In the genomic region with DNA sequence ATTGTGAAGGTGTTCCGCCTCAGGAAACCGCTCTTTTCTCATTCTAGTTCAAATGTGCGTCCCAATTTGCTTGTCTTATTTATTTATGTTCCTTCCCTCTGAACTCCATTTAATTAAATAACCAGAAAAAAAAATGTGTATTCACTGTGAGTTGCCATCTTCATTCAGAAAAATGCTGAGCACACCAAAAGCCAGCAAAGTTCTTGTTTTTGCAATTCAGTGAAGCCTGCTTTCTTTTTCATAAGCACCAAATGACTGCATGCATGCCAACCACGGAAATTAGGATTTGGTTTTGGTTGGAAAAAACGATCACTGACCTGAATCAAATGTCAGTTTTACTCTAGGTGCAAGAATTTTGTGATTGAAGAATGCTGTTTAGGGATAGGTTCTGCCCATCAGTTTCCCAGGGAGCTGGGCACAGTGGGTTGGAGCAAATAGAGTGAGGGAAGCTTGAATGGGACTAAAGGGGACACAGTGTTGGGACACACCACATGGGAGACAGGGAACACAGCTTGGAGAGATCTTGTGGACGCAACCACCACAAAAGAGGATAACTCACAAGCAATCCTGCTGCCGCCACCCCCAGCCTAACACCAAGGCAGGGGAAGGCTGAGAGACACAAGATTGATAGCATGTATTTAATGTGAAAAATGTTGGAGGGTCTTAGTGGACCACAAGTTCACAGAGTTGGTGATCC, we compare ENCODE assay signal across 16 cellular contexts.
A peak's percentile ranks its signal among the peaks of the same experiment; 100 is the strongest.
DNase-seq lines count a peak whose midpoint lies in the region; ATAC-seq, FAIRE-seq and TF ChIP-seq lines count a peak whose summit lies in the region.
"Had no signal": no experiment of that assay in that cellular context is flagged by ENCODE, and none has a peak within 500 bp of the region (broad histone marks: within the 10 kb centered on the region; RNA-seq: fewer than 3 reads in every experiment).

No MANE protein-coding gene starts in this region.

- TF ChIP-seq RAD21 in IMR-90 (IDR thresholded peaks at IDR 0.05; ENCODE audit: low read length) = no peak

- H3K4me1 Mint-ChIP-seq in endodermal cell = no peaks in the 10 kb centered on the region
- peaks cover 12% of the 10 kb centered on the region for H3K4me1 Mint-ChIP-seq in type B pancreatic cell (ENCODE audit: unreplicated experiment)
- H3K4me1 Mint-ChIP-seq: CD4-positive, alpha-beta memory T cell had no signal

- H3K4me2 ChIP-seq in IMR-90 (ENCODE audit: low read depth, low read length) = no peak overlapping the region

- TF ChIP-seq CTCF in IMR-90 (conservative IDR thresholded peaks at IDR 0.05; ENCODE audit: low read depth, low read length) (no peak), endodermal cell (conservative IDR thresholded peaks at IDR 0.05) (no peak), type B pancreatic cell (conservative IDR thresholded peaks at IDR 0.05) (no peak)

- H4K20me1 ChIP-seq in IMR-90 (ENCODE audit: insufficient read depth, low read length) = no peaks in the 10 kb centered on the region

- no peaks in the 10 kb centered on the region; the same call in 1 of the 2 replicates for H3K27me3 ChIP-seq in IMR-90 (ENCODE audit: control insufficient read depth, insufficient read depth, low read length)
- no peaks in the 10 kb centered on the region for H3K27me3 ChIP-seq in endodermal cell (ENCODE audit: control insufficient read depth, insufficient read depth, low read length, poor library complexity, severe bottlenecking)

- H3K9me3 ChIP-seq in IMR-90 (ENCODE audit: control insufficient read depth, insufficient read depth, low read length) (no peaks in the 10 kb centered on the region), endodermal cell (ENCODE audit: control insufficient read depth, low read length) (no peaks in the 10 kb centered on the region)
- H3K9me3 ChIP-seq: SJCRH30 had no signal

- POLR2A ChIA-PET in IMR-90 (lab: Charles Lee; ENCODE audit: unreplicated experiment) = no interaction called here

- no peak overlapping the region for H3K14ac ChIP-seq in IMR-90 (replicated peaks; ENCODE audit: low read depth, low read length)

- H2BK120ac ChIP-seq in IMR-90 (ENCODE audit: low read depth, low read length) = no peak overlapping the region

- intact Hi-C loops in IMR-90 (cut with micrococcal nuclease) = no loop called here
- intact Hi-C loops in Right ventricle myocardium superior (cut with DNase I) = no loop called here

- H3K4me1 ChIP-seq in IMR-90 (ENCODE audit: control insufficient read depth, insufficient read depth, low read length) = no peaks in the 10 kb centered on the region
- H3K4me1 ChIP-seq in endodermal cell (ENCODE audit: control insufficient read depth, insufficient read depth, low read length) = no peaks in the 10 kb centered on the region
- H3K4me1 ChIP-seq: SJCRH30 had no signal

- TF ChIP-seq POLR2A in IMR-90 (IDR thresholded peaks at IDR 0.05; ENCODE audit: low read depth, low read length) = no peak

- H3K4ac ChIP-seq in IMR-90 (ENCODE audit: low read depth, low read length) = no peak overlapping the region

- H4K5ac ChIP-seq in IMR-90 (ENCODE audit: low read depth, low read length) = no peak overlapping the region

- BruUV-seq in IMR-90 (replicated peaks; lab: Mats Ljungman, UMichigan) = no TSS peak

- ATAC-seq in IMR-90 (ENCODE audit: low read depth) (no peak), Right ventricle myocardium superior (ENCODE audit: poor library complexity) (no peak)

- H4K91ac ChIP-seq in IMR-90 (ENCODE audit: insufficient read depth, low read depth, low read length) = no peak overlapping the region

- no peak overlapping the region for H3K18ac ChIP-seq in IMR-90 (ENCODE audit: low read depth, low read length)

- WGBS in IMR-90 (ENCODE audit: extremely low coverage in 2 of 2, insufficient read length in 1 of 2), 2 experiments = 27% methylated on average over 3 of the region's 7 CpGs; no CpG with 5 or more reads in 1 of the 2 experiments
- WGBS in endodermal cell (ENCODE audit: insufficient coverage in 1 of 2, insufficient read length in 1 of 2), 2 experiments = 92 to 94% methylated on average over 7 of the region's 7 CpGs

- H2BK15ac ChIP-seq in IMR-90 (ENCODE audit: low read depth, low read length) = no peak overlapping the region

- H3K36me3 Mint-ChIP-seq in endodermal cell (ENCODE audit: low read depth) = no peaks in the 10 kb centered on the region
- no peaks in the 10 kb centered on the region for H3K36me3 Mint-ChIP-seq in type B pancreatic cell
- H3K36me3 Mint-ChIP-seq: CD4-positive, alpha-beta memory T cell had no signal

- CTCF ChIA-PET in IMR-90 (lab: Yijun Ruan, JAX) = no interaction called here

- no peaks in the 10 kb centered on the region for H3K9me1 ChIP-seq in IMR-90 (ENCODE audit: insufficient read depth, low read length)

- H3K56ac ChIP-seq in IMR-90 (ENCODE audit: extremely low read depth, insufficient read depth, low read length) = no peak overlapping the region

- no peak overlapping the region for H2AFZ ChIP-seq in IMR-90 (replicated peaks; ENCODE audit: low read length, poor library complexity)

- H3K36me3 ChIP-seq in IMR-90 (ENCODE audit: control insufficient read depth, insufficient read depth, low read length) (no peaks in the 10 kb centered on the region), endodermal cell (ENCODE audit: control insufficient read depth, insufficient read depth, low read length) (no peaks in the 10 kb centered on the region)
- H3K36me3 ChIP-seq: SJCRH30 had no signal

- H3K27ac Mint-ChIP-seq in endodermal cell = no peak overlapping the region
- no peak overlapping the region for H3K27ac Mint-ChIP-seq in type B pancreatic cell
- H3K27ac Mint-ChIP-seq: CD4-positive, alpha-beta memory T cell had no signal

- no peak overlapping the region for H3K23ac ChIP-seq in IMR-90 (ENCODE audit: low read depth, low read length)

- H2AK5ac ChIP-seq in IMR-90 (ENCODE audit: low read depth, low read length) = no peak overlapping the region

- H3K4me3 ChIP-seq in IMR-90 (ENCODE audit: insufficient read depth, low read depth, low read length) (no peak overlapping the region), endodermal cell (ENCODE audit: low read length) (no peak overlapping the region)
- H3K4me3 ChIP-seq: SJCRH30 had no signal

- H3K27me3 Mint-ChIP-seq in endodermal cell (ENCODE audit: insufficient read depth) = peaks cover 1% of the 10 kb centered on the region
- peaks cover 35% of the 10 kb centered on the region for H3K27me3 Mint-ChIP-seq in type B pancreatic cell

- H3K79me1 ChIP-seq in IMR-90 (ENCODE audit: low read depth in 1 of 2, low read length in 2 of 2) = no peaks in the 10 kb centered on the region

- no peak for FAIRE-seq in frontal cortex (lab: Jason Lieb, UNC)
- FAIRE-seq: G401.6, GM12892 had no signal

- dilution Hi-C loops in IMR-90 (cut with HindIII; ENCODE audit: low sequenced_read_pairs, unreplicated experiment) = no loop called here

- no peak overlapping the region for H2BK20ac ChIP-seq in IMR-90 (ENCODE audit: low read depth, low read length)

- no peak overlapping the region for H2BK5ac ChIP-seq in IMR-90 (ENCODE audit: low read depth, low read length, poor library complexity, severe bottlenecking)

- no peaks in the 10 kb centered on the region for H3K9me3 Mint-ChIP-seq in endodermal cell
- H3K9me3 Mint-ChIP-seq in type B pancreatic cell = peaks cover 5% of the 10 kb centered on the region
- H3K9me3 Mint-ChIP-seq: CD4-positive, alpha-beta memory T cell had no signal

- H4K8ac ChIP-seq in IMR-90 (ENCODE audit: low read depth in 2 of 2, low read length in 2 of 2) = no peak overlapping the region

- in situ Hi-C loops in IMR-90 (cut with MboI; ENCODE audit: low sequenced_read_pairs) = no loop called here

- H3K9ac ChIP-seq in IMR-90 (ENCODE audit: low read depth, low read length) = no peak overlapping the region
- no peak overlapping the region for H3K9ac ChIP-seq in endodermal cell (ENCODE audit: extremely low read depth, low read length, poor library complexity, severe bottlenecking)

- no peak overlapping the region for H2AK9ac ChIP-seq in IMR-90 (replicated peaks; ENCODE audit: low read depth, low read length, poor library complexity)

- no peak overlapping the region for H3K4me3 Mint-ChIP-seq in endodermal cell
- no peak overlapping the region for H3K4me3 Mint-ChIP-seq in type B pancreatic cell
- H3K4me3 Mint-ChIP-seq: CD4-positive, alpha-beta memory T cell had no signal

- DNase-seq in activated CD8-positive, alpha-beta memory T cell treated with anti-CD3 and anti-CD28 coated beads for 24 hours = peak; percentile 30
- no peak for DNase-seq in activated CD8-positive, alpha-beta memory T cell treated with anti-CD3 and anti-CD28 coated beads, Interleukin-2, amount 50 U/mL, for 48 hours
- DNase-seq in IMR-90 = no peak
- peak; percentile 22 for DNase-seq in endodermal cell
- peak; percentile 49 for DNase-seq in type B pancreatic cell (ENCODE audit: extremely low spot score, unreplicated experiment)
- DNase-seq in Right ventricle myocardium superior = no peak
- no peak for DNase-seq in NCI-H774 (lab: John Stamatoyannopoulos, UW)
- no peak for DNase-seq in frontal cortex (ENCODE audit: low spot score in 2 of 2)
- DNase-seq: CD4-positive, alpha-beta memory T cell; DMS79 treated with DMSO at 0.1 percent for 48 hours; NCI-H1930; NCI-H2171; NCI-H510A; SJCRH30 had no signal

- H3K27ac ChIP-seq in IMR-90 (ENCODE audit: insufficient read depth, low read length) (no peak overlapping the region), endodermal cell (ENCODE audit: low read depth, low read length) (no peak overlapping the region)
- H3K27ac ChIP-seq: SJCRH30 had no signal

TF ChIP-seq in IMR-90, 13 proteins besides CTCF, POLR2A, EP300 and RAD21 (continues in another document):
- TF ChIP-seq CEBPB (IDR thresholded peaks at IDR 0.05; ENCODE audit: low read depth, low read length) (no peak), MAFK (IDR thresholded peaks at IDR 0.05; ENCODE audit: low read depth, low read length) (peak; percentile 21; the same call in 1 of the 2 replicates), BHLHE40 (IDR thresholded peaks at IDR 0.05; ENCODE audit: low read depth, low read length) (no peak), FOS (IDR thresholded peaks at IDR 0.05; ENCODE audit: low read depth, low read length) (no peak)
- TF ChIP-seq, protein P1, sequence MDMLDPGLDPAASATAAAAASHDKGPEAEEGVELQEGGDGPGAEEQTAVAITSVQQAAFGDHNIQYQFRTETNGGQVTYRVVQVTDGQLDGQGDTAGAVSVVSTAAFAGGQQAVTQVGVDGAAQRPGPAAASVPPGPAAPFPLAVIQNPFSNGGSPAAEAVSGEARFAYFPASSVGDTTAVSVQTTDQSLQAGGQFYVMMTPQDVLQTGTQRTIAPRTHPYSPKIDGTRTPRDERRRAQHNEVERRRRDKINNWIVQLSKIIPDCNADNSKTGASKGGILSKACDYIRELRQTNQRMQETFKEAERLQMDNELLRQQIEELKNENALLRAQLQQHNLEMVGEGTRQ (IDR thresholded peaks at IDR 0.05; ENCODE audit: low read depth, low read length) = no peak

Comparison
In these comparisons a context has a peak if more than half of its experiments do, and no peak if none do; other contexts are left out.
1. DNase-seq: peak in activated CD8-positive, alpha-beta memory T cell treated with anti-CD3 and anti-CD28 coated beads for 24 hours (single experiment), endodermal cell (single experiment) and type B pancreatic cell (single experiment); none in activated CD8-positive, alpha-beta memory T cell treated with anti-CD3 and anti-CD28 coated beads, Interleukin-2, amount 50 U/mL, for 48 hours (single experiment), IMR-90 (single experiment), Right ventricle myocardium superior (single experiment), NCI-H774 (single experiment) and frontal cortex (0 of 2).